ENCODE assay signal across 24 cellular contexts in genomic region chr5:160237571-160238093, GRCh38. TPM values are rescaled to one million over a fixed set of nuclear protein-coding genes. Genes with fewer than 3 reads are reported as not detected.
DNase-seq lines count a peak whose midpoint lies in the region; ATAC-seq, FAIRE-seq and TF ChIP-seq lines count a peak whose summit lies in the region.
"Had no signal": no experiment of that assay in that cellular context is flagged by ENCODE, and none has a peak within 500 bp of the region (broad histone marks: within the 10 kb centered on the region; RNA-seq: fewer than 3 reads in every experiment).

No MANE protein-coding gene starts in this region.

- no peak for TF ChIP-seq RAD21 in H1 (IDR thresholded peaks at IDR 0.05 in 1 of 2, conservative IDR thresholded peaks at IDR 0.05 in 1 of 2; ENCODE audit: low read depth in 2 of 2, low read length in 2 of 2)

- no peaks in the 10 kb centered on the region for H3K36me3 ChIP-seq in H1 (ENCODE audit: control insufficient read depth in 2 of 4, insufficient read depth in 4 of 4, low read length in 3 of 4)
- no peaks in the 10 kb centered on the region for H3K36me3 ChIP-seq in iPS-18a (ENCODE audit: control insufficient read depth, low read depth, low read length)
- no peaks in the 10 kb centered on the region for H3K36me3 ChIP-seq in testis (ENCODE audit: low read depth, missing control alignments)
- H3K36me3 ChIP-seq: BLaER1 treated with 17β-estradiol and CSF1 and Interleukin-3, amounts not matched to agents 10 nM and 100 nM; SJCRH30 had no signal

- no peak overlapping the region for H3K14ac ChIP-seq in H1 (ENCODE audit: insufficient read length)

- no peak overlapping the region for H2BK120ac ChIP-seq in H1 (replicated peaks; ENCODE audit: low read depth, low read length)

- no peak overlapping the region for H2AFZ ChIP-seq in H1 (ENCODE audit: low read length)

- H4K91ac ChIP-seq in H1 (replicated peaks; ENCODE audit: insufficient read length, low read length) = no peak overlapping the region

- intact Hi-C loops in testis (cut with DNase I; ENCODE audit: low total_unique reads) = no loop called here

- no peak overlapping the region for H3K27ac ChIP-seq in H1 (ENCODE audit: low read depth, low read length)
- no peak overlapping the region for H3K27ac ChIP-seq in iPS-18a (ENCODE audit: low read length)
- peak overlapping the region; percentile 41 to 59 for H3K27ac ChIP-seq in testis
- H3K27ac ChIP-seq: BLaER1 treated with 17β-estradiol and CSF1 and Interleukin-3, amounts not matched to agents 10 nM and 100 nM; HL-60; KMS-11; SJCRH30 had no signal

- POLR2A ChIA-PET in H1 (lab: Charles Lee; ENCODE audit: partially characterized antibody) = interaction anchor here (0.5 to 2.4 kb wide), 6 partner anchors 11 to 87 kb away, joined by 3 to 7 read pairs (median 3); no protein-coding TSS in a partner anchor

- peak; percentile 94 for FAIRE-seq in H1 (lab: Jason Lieb, UNC)
- FAIRE-seq: RCC 7860 had no signal

- no peak overlapping the region for H3K4ac ChIP-seq in H1 (replicated peaks; ENCODE audit: insufficient read length, low read depth, low read length)

- H2AK5ac ChIP-seq in H1 (ENCODE audit: low read depth, low read length) = peak overlapping the region; percentile 77; the same call in 1 of the 2 replicates

- no peak overlapping the region for H3K56ac ChIP-seq in H1 (replicated peaks; ENCODE audit: insufficient read length, low read depth, low read length)

- no peak for TF ChIP-seq EP300 in H1 (IDR thresholded peaks at IDR 0.05; ENCODE audit: borderline replicate concordance in 1 of 2, low read depth in 2 of 2, low read length in 2 of 2)

- H3K23ac ChIP-seq in H1 (ENCODE audit: insufficient read length) = no peak overlapping the region

- H2BK12ac ChIP-seq in H1 (ENCODE audit: low read depth, low read length) = peak overlapping the region; percentile 21; the same call in 1 of the 2 replicates

- H3K23me2 ChIP-seq in H1 (ENCODE audit: low read depth, low read length) = no peaks in the 10 kb centered on the region; the same call in 1 of the 2 replicates

- peak overlapping the region; percentile 77; the same call in 1 of the 2 replicates for H2BK20ac ChIP-seq in H1 (ENCODE audit: low read length)

- peak overlapping the region; percentile 42; the same call in 1 of the 2 replicates for H3K18ac ChIP-seq in H1 (ENCODE audit: extremely low read depth, low read length)

- peak overlapping the region; percentile 20 for H4K5ac ChIP-seq in H1 (ENCODE audit: insufficient read length, low read depth, low read length)

- no peaks in the 10 kb centered on the region for H3K4me1 Mint-ChIP-seq in stimulated activated naive CD8-positive, alpha-beta T cell treated with anti-CD3 and anti-CD28 coated beads, Interleukin-15, amount 100 ng/mL, for 72 hours

- no peak overlapping the region for H4K8ac ChIP-seq in H1 (ENCODE audit: extremely low read depth, insufficient read depth, low read length)

- H3K27me3 ChIP-seq in H1 (replicated peaks in 1 of 4; ENCODE audit: control insufficient read depth in 3 of 4, extremely low read depth in 1 of 4, insufficient read depth in 3 of 4, low read length in 3 of 4) (no peaks in the 10 kb centered on the region), iPS-18a (ENCODE audit: control insufficient read depth, insufficient read depth, low read length) (no peaks in the 10 kb centered on the region), testis (no peaks in the 10 kb centered on the region)
- H3K27me3 ChIP-seq: BLaER1 treated with 17β-estradiol and CSF1 and Interleukin-3, amounts not matched to agents 10 nM and 100 nM; SJCRH30 had no signal

- no peak for TF ChIP-seq CTCF in H1 (IDR thresholded peaks at IDR 0.05; ENCODE audit: control extremely low read depth in 1 of 3, insufficient read depth in 1 of 3, low read depth in 1 of 3, low read length in 3 of 3)
- no peak for TF ChIP-seq CTCF in testis (IDR thresholded peaks at IDR 0.05)

- no peak for DNase-seq in stimulated activated naive CD8-positive, alpha-beta T cell treated with anti-CD3 and anti-CD28 coated beads, Interleukin-15, amount 100 ng/mL, for 72 hours
- DNase-seq in stimulated activated naive CD8-positive, alpha-beta T cell treated with anti-CD3 and anti-CD28 coated beads, Interleukin-15, Interleukin-2, amounts not matched to agents 100 U/mL and 50 U/mL, for 24 hours = no peak
- peak in 1 of 2 experiments; percentile 63 for DNase-seq in H1 (ENCODE audit: low read depth in 1 of 2, low spot score in 2 of 2)
- peak; percentile 80 for DNase-seq in testis
- no peak for DNase-seq in ecto neural progenitor cell (ENCODE audit: low spot score)
- no peak for DNase-seq in DMS153 (lab: John Stamatoyannopoulos, UW)
- no peak for DNase-seq in NCI-H2029 (lab: John Stamatoyannopoulos, UW)
- DNase-seq: 8988T; CD8-positive, alpha-beta T cell; GDM1; GOT3; IMR-90; NCI-H1092 treated with DMSO at 0.1 percent for 48 hours; NCI-H1436 treated with DMSO at 0.1 percent for 48 hours; NCI-H1930; NCI-H2227 treated with DMSO at 0.1 percent for 48 hours; NCI-H510A; NCI-H748 treated with DMSO at 0.1 percent for 48 hours; SJCRH30 had no signal

- 0 out of 2 replicates have a peak overlapping the region, but pooled peaks have one; percentile 46 for H2BK15ac ChIP-seq in H1 (ENCODE audit: low read length)

- TF ChIP-seq POLR2A in H1 (IDR thresholded peaks at IDR 0.05; ENCODE audit: control extremely low read depth in 1 of 2, low read depth in 2 of 2, low read length in 2 of 2) (no peak), testis (IDR thresholded peaks at IDR 0.05) (no peak)

- ATAC-seq in stimulated activated naive CD8-positive, alpha-beta T cell treated with anti-CD3 and anti-CD28 coated beads, Interleukin-15, amount 100 ng/mL, for 72 hours = peak; percentile 24
- ATAC-seq in stimulated activated naive CD8-positive, alpha-beta T cell treated with anti-CD3 and anti-CD28 coated beads, Interleukin-15, Interleukin-2, amounts not matched to agents 100 U/mL and 50 U/mL, for 24 hours = no peak
- ATAC-seq: CD8-positive, alpha-beta T cell had no signal

- 12% methylated on average over 5 of the region's 5 CpGs; no CpG with 5 or more reads in 1 of the 2 experiments for WGBS in H1 (ENCODE audit: extremely low coverage in 1 of 2, insufficient coverage in 1 of 2, insufficient read length in 1 of 2, insufficient replicate concordance in 2 of 2, low coverage in 1 of 2, low lambda C conversion rate in 2 of 2, missing lambda C conversion rate in 1 of 2), 2 experiments
- 62 to 67% methylated on average over 5 of the region's 5 CpGs for WGBS in testis, 2 donors

- H3K27ac Mint-ChIP-seq in stimulated activated naive CD8-positive, alpha-beta T cell treated with anti-CD3 and anti-CD28 coated beads, Interleukin-15, amount 100 ng/mL, for 72 hours = peak overlapping the region in 1 of 2 donors; percentile 35
- H3K27ac Mint-ChIP-seq: CD8-positive, alpha-beta T cell had no signal

- H3K4me2 ChIP-seq in H1 (ENCODE audit: insufficient read depth in 1 of 2, low read depth in 2 of 2, low read length in 2 of 2) = peak overlapping the region; percentile 58 to 78
- H3K4me2 ChIP-seq: BLaER1 treated with 17β-estradiol and CSF1 and Interleukin-3, amounts not matched to agents 10 nM and 100 nM; KMS-11 had no signal

- H3K4me3 ChIP-seq in H1 (ENCODE audit: extremely low read depth in 1 of 4, insufficient read depth in 2 of 4, low read depth in 3 of 4, low read length in 4 of 4) = peak overlapping the region in 1 of 4 experiments; percentile 8; a peak in 2 of 8 replicates
- peak overlapping the region; percentile 8 for H3K4me3 ChIP-seq in iPS-18a (ENCODE audit: low read length)
- no peak overlapping the region for H3K4me3 ChIP-seq in testis
- H3K4me3 ChIP-seq: BLaER1 treated with 17β-estradiol and CSF1 and Interleukin-3, amounts not matched to agents 10 nM and 100 nM; SJCRH30 had no signal

- H3K9me3 Mint-ChIP-seq in stimulated activated naive CD8-positive, alpha-beta T cell treated with anti-CD3 and anti-CD28 coated beads, Interleukin-15, amount 100 ng/mL, for 72 hours = no peaks in the 10 kb centered on the region
- H3K9me3 Mint-ChIP-seq: CD8-positive, alpha-beta T cell had no signal

- H3K27me3 Mint-ChIP-seq in stimulated activated naive CD8-positive, alpha-beta T cell treated with anti-CD3 and anti-CD28 coated beads, Interleukin-15, amount 100 ng/mL, for 72 hours = no peaks in the 10 kb centered on the region

- H3K9ac ChIP-seq in H1 (replicated peaks in 1 of 4; ENCODE audit: extremely low read depth in 1 of 4, low read depth in 3 of 4, low read length in 3 of 4) = no peak overlapping the region; a peak in 1 of 7 replicates
- no peak overlapping the region for H3K9ac ChIP-seq in iPS-18a (ENCODE audit: low read length)
- H3K9ac ChIP-seq: BLaER1 treated with 17β-estradiol and CSF1 and Interleukin-3, amounts not matched to agents 10 nM and 100 nM; KMS-11 had no signal

- no peak overlapping the region for H3K4me3 Mint-ChIP-seq in stimulated activated naive CD8-positive, alpha-beta T cell treated with anti-CD3 and anti-CD28 coated beads, Interleukin-15, amount 100 ng/mL, for 72 hours
- H3K4me3 Mint-ChIP-seq: CD8-positive, alpha-beta T cell had no signal

- H2BK5ac ChIP-seq in H1 (ENCODE audit: low read depth, low read length) = peak overlapping the region; percentile 38; the same call in 1 of the 2 replicates

- no peaks in the 10 kb centered on the region for H4K20me1 ChIP-seq in H1 (replicated peaks in 1 of 2; ENCODE audit: control insufficient read depth in 1 of 2, insufficient read depth in 2 of 2, low read length in 2 of 2)
- H4K20me1 ChIP-seq: BLaER1 treated with 17β-estradiol and CSF1 and Interleukin-3, amounts not matched to agents 10 nM and 100 nM had no signal

- H3K4me1 ChIP-seq in H1 (replicated peaks in 1 of 4; ENCODE audit: control insufficient read depth in 3 of 4, insufficient read depth in 4 of 4, low read length in 3 of 4) = peaks cover 9 to 21% (median 13%) of the 10 kb centered on the region in 4 experiments
- H3K4me1 ChIP-seq in iPS-18a (ENCODE audit: control insufficient read depth, low read depth, low read length) = peaks cover 17% of the 10 kb centered on the region
- H3K4me1 ChIP-seq in testis = peaks cover 17% of the 10 kb centered on the region
- H3K4me1 ChIP-seq: BLaER1 treated with 17β-estradiol and CSF1 and Interleukin-3, amounts not matched to agents 10 nM and 100 nM; SJCRH30 had no signal

- H3K9me3 ChIP-seq in H1 (ENCODE audit: insufficient read depth in 2 of 2, low read depth in 1 of 2, low read length in 1 of 2) (0 out of 4 replicates have a peak, but pooled peaks cover 0 to 4% of the 10 kb centered on the region in 2 experiments), iPS-18a (ENCODE audit: control insufficient read depth, low read depth, low read length) (no peaks in the 10 kb centered on the region), testis (no peaks in the 10 kb centered on the region)
- H3K9me3 ChIP-seq: BLaER1 treated with 17β-estradiol and CSF1 and Interleukin-3, amounts not matched to agents 10 nM and 100 nM; SJCRH30 had no signal

- H3K79me1 ChIP-seq in H1 (ENCODE audit: low read depth, low read length) = no peaks in the 10 kb centered on the region

- H3K79me2 ChIP-seq in H1 (ENCODE audit: control insufficient read depth in 1 of 2, insufficient read depth in 2 of 2, low read length in 2 of 2) = no peaks in the 10 kb centered on the region

- CTCF ChIA-PET in H1 (lab: Charles Lee; ENCODE audit: partially characterized antibody) = interaction anchor here (0.8 to 29.3 kb wide), 8 partner anchors 9 to 215 kb away, joined by 3 to 362 read pairs (median 7); no protein-coding TSS in a partner anchor

RNA-seq across cellular contexts. Expression of gene FABP6, which starts 8.3 kb away (rescaled TPM):
- total RNA-seq in H1 (2021; fragmentation: NEBNext Ultra II Directional; extraction: Animal tissue kit (Norgen Biotek cat#: 25700)) = 3.6 and 4.8 TPM in 2 replicates
- 3.2 and 6.1 TPM in 2 replicates for polyA plus RNA-seq in H1 (2011; rRNA removed)
- 5.0 TPM for polyA plus RNA-seq in H1 (2011; cell fraction: cytosol; rRNA removed)
- 2.5 TPM for polyA plus RNA-seq in H1 (2011; cell fraction: nucleus; rRNA removed)
- 4.5 to 12.2 TPM (median 7.2 TPM) in 4 replicates for polyA plus RNA-seq in H1 (2012, experiment 1 of 2)
- 5.9 TPM for polyA plus RNA-seq in H1 (2012, experiment 2 of 2)
- 3.5 TPM for polyA plus RNA-seq in H1 (2013, experiment 1 of 2)
- 5.3 TPM for polyA plus RNA-seq in H1 (2013, experiment 2 of 2)
- polyA minus RNA-seq in H1 (2011; rRNA and poly(A)+ RNA removed) = 0.63 and 2.3 TPM in 2 replicates
- not detected for polyA minus RNA-seq in H1 (2011; cell fraction: cytosol; rRNA and poly(A)+ RNA removed)
- 2.7 TPM for polyA minus RNA-seq in H1 (2011; cell fraction: nucleus; rRNA and poly(A)+ RNA removed)
- 1 to 10 TPM in 1 of 2 donors, under 1 TPM in 1; 0.94 to 1.5 TPM for total RNA-seq in testis
- 4.0 TPM for polyA plus RNA-seq in testis (ENCODE audit: insufficient read depth, low read depth, low replicate concordance)
- total RNA-seq: CD8-positive, alpha-beta T cell; IMR-90 had no signal
- polyA plus RNA-seq: IMR-90 had no signal

Comparison
In these comparisons a context has a peak if more than half of its experiments do, and no peak if none do; other contexts are left out.
1. H3K27ac ChIP-seq: peak in testis (2 of 2); none in H1 (single experiment) and iPS-18a (single experiment).